ENCODE assay signal across 9 cellular contexts in genomic region chr18:48859311-48860275, GRCh38.
DNase-seq lines count a peak whose midpoint lies in the region; ATAC-seq and TF ChIP-seq lines count a peak whose summit lies in the region.
"Had no signal": no experiment of that assay in that cellular context is flagged by ENCODE, and none has a peak within 500 bp of the region (broad histone marks: within the 10 kb centered on the region; RNA-seq: fewer than 3 reads in every experiment).

No MANE protein-coding gene starts in this region.

- no peak for TF ChIP-seq CTCF in body of pancreas (IDR thresholded peaks at IDR 0.05)
- no peak for TF ChIP-seq CTCF in PC-3 (conservative IDR thresholded peaks at IDR 0.05; ENCODE audit: low read depth, low read length)

- H3K9me3 ChIP-seq in body of pancreas, result no peaks in the 10 kb centered on the region
- no peaks in the 10 kb centered on the region for H3K9me3 ChIP-seq in iPS-20b (ENCODE audit: insufficient read depth, low read depth, low read length)
- no peaks in the 10 kb centered on the region for H3K9me3 ChIP-seq in PC-3 (ENCODE audit: low read length)
- H3K9me3 ChIP-seq: pancreas had no signal

- WGBS in body of pancreas, 2 donors, result 91 to 93% methylated on average over 31 to 43 of the region's 43 CpGs

- POLR2A ChIA-PET in PC-3 (lab: Charles Lee; ENCODE audit: unreplicated experiment), result no interaction called here

- DNase-seq in NCI-H1694 treated with DMSO at 0.1 percent for 48 hours (lab: John Stamatoyannopoulos, UW) (peak; percentile 21), body of pancreas (no peak), retina (peak; percentile 97), NCI-H526 (lab: John Stamatoyannopoulos, UW) (no peak), NCI-H226 (no peak), SW 1271 (lab: John Stamatoyannopoulos, UW) (no peak), PC-3 (no peak)

- H3K9me2 ChIP-seq in PC-3 (replicated peaks; ENCODE audit: low read length), result no peaks in the 10 kb centered on the region

- no peaks in the 10 kb centered on the region for H4K20me1 ChIP-seq in PC-3 (ENCODE audit: low read length)

- no peak overlapping the region for H2AFZ ChIP-seq in PC-3 (ENCODE audit: low read length)

- H3K9ac ChIP-seq in iPS-20b (ENCODE audit: low read depth, low read length), result peak overlapping the region; percentile 45; the same call in 1 of the 2 replicates
- no peak overlapping the region for H3K9ac ChIP-seq in PC-3 (ENCODE audit: low read length)

- intact Hi-C loops in body of pancreas (cut with DNase I), result no loop called here
- intact Hi-C loops in PC-3 (cut with micrococcal nuclease), result no loop called here

- no peak overlapping the region for H3K4me2 ChIP-seq in PC-3 (ENCODE audit: low read length)

- H3K27ac ChIP-seq in body of pancreas (no peak overlapping the region), iPS-20b (ENCODE audit: low read length) (no peak overlapping the region), PC-3 (ENCODE audit: low read length) (no peak overlapping the region)
- H3K27ac ChIP-seq: pancreas had no signal

- H3K4me1 ChIP-seq in body of pancreas (no peaks in the 10 kb centered on the region), iPS-20b (ENCODE audit: insufficient read depth, low read length) (peaks cover 25% of the 10 kb centered on the region; the same call in 1 of the 2 replicates), PC-3 (ENCODE audit: insufficient read depth, low read length) (no peaks in the 10 kb centered on the region)
- H3K4me1 ChIP-seq: pancreas had no signal

- BruUV-seq in PC-3 (replicated peaks; lab: Mats Ljungman, UMichigan), result no TSS peak

- H3K27me3 ChIP-seq in body of pancreas (no peaks in the 10 kb centered on the region), iPS-20b (ENCODE audit: insufficient read depth, low read length) (no peaks in the 10 kb centered on the region), PC-3 (ENCODE audit: low read length) (no peaks in the 10 kb centered on the region)
- H3K27me3 ChIP-seq: pancreas had no signal

- no peak for TF ChIP-seq POLR2A in body of pancreas (IDR thresholded peaks at IDR 0.05)

- CTCF ChIA-PET in PC-3 (lab: Charles Lee), result no interaction called here

- H3K4me3 ChIP-seq in body of pancreas (no peak overlapping the region), iPS-20b (ENCODE audit: low read length) (peak overlapping the region; percentile 34; the same call in 1 of the 2 replicates), PC-3 (ENCODE audit: low read length) (no peak overlapping the region)
- H3K4me3 ChIP-seq: pancreas had no signal

- H3K36me3 ChIP-seq in body of pancreas (replicated peaks in 1 of 2; ENCODE audit: insufficient read depth in 1 of 2, low read depth in 2 of 2), result no peaks in the 10 kb centered on the region
- H3K36me3 ChIP-seq in iPS-20b (ENCODE audit: insufficient read depth, low read depth, low read length), result no peaks in the 10 kb centered on the region
- no peaks in the 10 kb centered on the region for H3K36me3 ChIP-seq in PC-3 (ENCODE audit: low read depth, low read length)
- H3K36me3 ChIP-seq: pancreas had no signal

- peak; percentile 15 for ATAC-seq in body of pancreas
- no peak for ATAC-seq in PC-3
- ATAC-seq: pancreas had no signal

- no peaks in the 10 kb centered on the region for H3F3A ChIP-seq in PC-3 (ENCODE audit: low read length, unreplicated experiment)

- no peaks in the 10 kb centered on the region for H3K79me2 ChIP-seq in PC-3 (ENCODE audit: low read length)

Comparison
In these comparisons a context has a peak if more than half of its experiments do, and no peak if none do; other contexts are left out.
1. DNase-seq: peak in NCI-H1694 treated with DMSO at 0.1 percent for 48 hours (single experiment) and retina (single experiment); none in body of pancreas (0 of 4), NCI-H526 (0 of 2), NCI-H226 (single experiment), SW 1271 (0 of 2) and PC-3 (single experiment).